In the genomic region with DNA sequence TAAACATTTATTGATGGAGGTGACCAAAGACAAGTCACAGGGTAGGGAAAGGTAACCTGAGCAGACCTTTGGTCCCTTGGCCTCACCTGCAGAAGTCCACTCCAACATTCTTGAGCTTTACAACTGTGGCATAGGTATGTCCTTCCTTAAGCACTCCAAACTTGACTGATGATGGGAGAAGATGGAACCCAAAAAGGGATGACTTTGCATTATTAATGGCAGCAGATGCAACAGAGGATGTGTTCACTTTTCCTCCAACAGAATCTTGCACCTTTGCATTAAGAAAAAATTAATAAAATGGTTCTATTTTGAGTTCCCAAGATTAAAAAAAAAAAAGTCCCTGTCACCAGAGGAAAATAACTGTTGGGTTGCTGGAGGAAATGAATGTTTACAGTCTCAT, we compare ENCODE assay signal across 20 cellular contexts. TPM values are rescaled to one million over a fixed set of nuclear protein-coding genes. Genes with fewer than 3 reads are reported as not detected.
DNase-seq lines count a peak whose midpoint lies in the region; ATAC-seq, FAIRE-seq and TF ChIP-seq lines count a peak whose summit lies in the region.
"Had no signal": no experiment of that assay in that cellular context is flagged by ENCODE, and none has a peak within 500 bp of the region (broad histone marks: within the 10 kb centered on the region; RNA-seq: fewer than 3 reads in every experiment).

No MANE protein-coding gene starts in this region.

- POLR2A ChIA-PET in A549 (lab: Yijun Ruan, JAX) (no interaction called here), IMR-90 (lab: Charles Lee; ENCODE audit: unreplicated experiment) (no interaction called here)

- no peak overlapping the region for H2AK5ac ChIP-seq in IMR-90 (ENCODE audit: low read depth, low read length)

- H3K9ac ChIP-seq in IMR-90 (ENCODE audit: low read depth, low read length), result no peak overlapping the region
- H3K9ac ChIP-seq: BLaER1 treated with 17β-estradiol and CSF1 and Interleukin-3, amounts not matched to agents 10 nM and 100 nM had no signal

- DNase-seq in A549 (ENCODE audit: low read depth in 1 of 2, low spot score in 1 of 2) (no peak), IMR-90 (no peak), bronchial epithelial cell (ENCODE audit: low read depth) (no peak), NCI-H526 (lab: John Stamatoyannopoulos, UW) (no peak)
- no peak for DNase-seq in activated CD4-positive, CD25-positive, alpha-beta regulatory T cell (lab: John Stamatoyannopoulos, UW)
- DNase-seq: 8988T; AML-193; Caco-2; Calu3; CD4-positive, alpha-beta T cell; CD8-positive, alpha-beta T cell; DMS79 treated with DMSO at 0.1 percent for 48 hours; GF-D8 had no signal

- peaks cover 3% of the 10 kb centered on the region for H3K9me1 ChIP-seq in IMR-90 (ENCODE audit: insufficient read depth, low read length)

- H3K27ac ChIP-seq in A549, result no peak overlapping the region
- H3K27ac ChIP-seq in IMR-90 (ENCODE audit: insufficient read depth, low read length), result no peak overlapping the region
- H3K27ac ChIP-seq: BLaER1 treated with 17β-estradiol and CSF1 and Interleukin-3, amounts not matched to agents 10 nM and 100 nM; C4-2B had no signal

- dilution Hi-C loops in IMR-90 (cut with HindIII; ENCODE audit: low sequenced_read_pairs, unreplicated experiment), result no loop called here

- intact Hi-C loops in IMR-90 (cut with micrococcal nuclease), result no loop called here

- H4K8ac ChIP-seq in IMR-90 (ENCODE audit: low read depth in 2 of 2, low read length in 2 of 2), result no peak overlapping the region

- no peak overlapping the region for H3K23ac ChIP-seq in IMR-90 (ENCODE audit: low read depth, low read length)

- no peak overlapping the region for H2BK15ac ChIP-seq in IMR-90 (ENCODE audit: low read depth, low read length)

- H3K56ac ChIP-seq in IMR-90 (ENCODE audit: extremely low read depth, insufficient read depth, low read length), result no peak overlapping the region

- no peak for TF ChIP-seq POLR2A in A549 (IDR thresholded peaks at IDR 0.05; ENCODE audit: low read length)
- TF ChIP-seq POLR2A in IMR-90 (IDR thresholded peaks at IDR 0.05; ENCODE audit: low read depth, low read length), result no peak

- TF ChIP-seq CTCF in A549 (IDR thresholded peaks at IDR 0.05) (no peak), IMR-90 (conservative IDR thresholded peaks at IDR 0.05; ENCODE audit: low read depth, low read length) (no peak), bronchial epithelial cell (IDR thresholded peaks at IDR 0.05; ENCODE audit: insufficient read depth, low read length, severe bottlenecking) (no peak)

- H4K20me1 ChIP-seq in IMR-90 (ENCODE audit: insufficient read depth, low read length), result no peaks in the 10 kb centered on the region
- H4K20me1 ChIP-seq: BLaER1 treated with 17β-estradiol and CSF1 and Interleukin-3, amounts not matched to agents 10 nM and 100 nM had no signal

- no TSS peak for BruUV-seq in IMR-90 (replicated peaks; lab: Mats Ljungman, UMichigan)

- H3K4ac ChIP-seq in IMR-90 (ENCODE audit: low read depth, low read length), result no peak overlapping the region

- no peak for TF ChIP-seq RAD21 in A549 (conservative IDR thresholded peaks at IDR 0.05 in 1 of 2, IDR thresholded peaks at IDR 0.05 in 1 of 2)
- no peak for TF ChIP-seq RAD21 in IMR-90 (IDR thresholded peaks at IDR 0.05; ENCODE audit: low read length)

- H2AK9ac ChIP-seq in IMR-90 (replicated peaks; ENCODE audit: low read depth, low read length, poor library complexity), result no peak overlapping the region

- no peaks in the 10 kb centered on the region for H3K36me3 ChIP-seq in IMR-90 (ENCODE audit: control insufficient read depth, insufficient read depth, low read length)
- no peaks in the 10 kb centered on the region for H3K36me3 ChIP-seq in bronchial epithelial cell (ENCODE audit: control insufficient read depth, insufficient read depth, low read length)
- H3K36me3 ChIP-seq: BLaER1 treated with 17β-estradiol and CSF1 and Interleukin-3, amounts not matched to agents 10 nM and 100 nM had no signal

- H2BK20ac ChIP-seq in IMR-90 (ENCODE audit: low read depth, low read length), result no peak overlapping the region

- CTCF ChIA-PET in A549 (lab: Yijun Ruan, JAX) (no interaction called here), IMR-90 (lab: Yijun Ruan, JAX) (no interaction called here)

- no peak for TF ChIP-seq EP300 in A549 (IDR thresholded peaks at IDR 0.05)

- H3K4me3 ChIP-seq in A549, result no peak overlapping the region
- H3K4me3 ChIP-seq in IMR-90 (ENCODE audit: insufficient read depth, low read depth, low read length), result no peak overlapping the region
- H3K4me3 ChIP-seq in bronchial epithelial cell (ENCODE audit: low read depth, low read length), result no peak overlapping the region
- H3K4me3 ChIP-seq: BLaER1 treated with 17β-estradiol and CSF1 and Interleukin-3, amounts not matched to agents 10 nM and 100 nM had no signal

- no peaks in the 10 kb centered on the region for H3K79me1 ChIP-seq in IMR-90 (ENCODE audit: low read depth in 1 of 2, low read length in 2 of 2)

- H3K14ac ChIP-seq in IMR-90 (replicated peaks; ENCODE audit: low read depth, low read length), result no peak overlapping the region

- H3K27me3 ChIP-seq in IMR-90 (ENCODE audit: control insufficient read depth, insufficient read depth, low read length), result peaks cover 4% of the 10 kb centered on the region
- H3K27me3 ChIP-seq in bronchial epithelial cell (ENCODE audit: control insufficient read depth, insufficient read depth, low read length), result no peaks in the 10 kb centered on the region
- H3K27me3 ChIP-seq: BLaER1 treated with 17β-estradiol and CSF1 and Interleukin-3, amounts not matched to agents 10 nM and 100 nM had no signal

- H3K9me3 ChIP-seq in A549 (no peaks in the 10 kb centered on the region), IMR-90 (ENCODE audit: control insufficient read depth, insufficient read depth, low read length) (no peaks in the 10 kb centered on the region)
- H3K9me3 ChIP-seq: BLaER1 treated with 17β-estradiol and CSF1 and Interleukin-3, amounts not matched to agents 10 nM and 100 nM; Caco-2 had no signal

- H4K5ac ChIP-seq in IMR-90 (ENCODE audit: low read depth, low read length), result no peak overlapping the region

- H3K18ac ChIP-seq in IMR-90 (ENCODE audit: low read depth, low read length), result no peak overlapping the region

- H3K4me1 ChIP-seq in A549 (no peaks in the 10 kb centered on the region), IMR-90 (ENCODE audit: control insufficient read depth, insufficient read depth, low read length) (no peaks in the 10 kb centered on the region)
- H3K4me1 ChIP-seq: BLaER1 treated with 17β-estradiol and CSF1 and Interleukin-3, amounts not matched to agents 10 nM and 100 nM; Caco-2 had no signal

- no peak overlapping the region for H3K4me2 ChIP-seq in A549
- H3K4me2 ChIP-seq in IMR-90 (ENCODE audit: low read depth, low read length), result no peak overlapping the region
- H3K4me2 ChIP-seq: BLaER1 treated with 17β-estradiol and CSF1 and Interleukin-3, amounts not matched to agents 10 nM and 100 nM had no signal

- no peak overlapping the region for H2AFZ ChIP-seq in IMR-90 (replicated peaks; ENCODE audit: low read length, poor library complexity)

- FAIRE-seq in A549 (lab: Jason Lieb, UNC) (no peak), bronchial epithelial cell (lab: Jason Lieb, UNC) (peak; percentile 60)
- FAIRE-seq: A204.1, D721Med, G401.6, GM12891 had no signal

- no peak overlapping the region for H4K91ac ChIP-seq in IMR-90 (ENCODE audit: insufficient read depth, low read depth, low read length)

- in situ Hi-C loops in IMR-90 (cut with MboI; ENCODE audit: low sequenced_read_pairs), result no loop called here

- H2BK120ac ChIP-seq in IMR-90 (ENCODE audit: low read depth, low read length), result no peak overlapping the region

- H2BK5ac ChIP-seq in IMR-90 (ENCODE audit: low read depth, low read length, poor library complexity, severe bottlenecking), result no peak overlapping the region

- ATAC-seq in A549 (no peak), IMR-90 (ENCODE audit: low read depth) (no peak), GM18867 (IDR thresholded peaks at IDR 0.05; ENCODE audit: unreplicated experiment) (no peak)
- ATAC-seq: CD8-positive, alpha-beta T cell had no signal

TF ChIP-seq in A549, 52 proteins besides CTCF, POLR2A, EP300 and RAD21:
- TF ChIP-seq MAFK (IDR thresholded peaks at IDR 0.05; ENCODE audit: partially characterized antibody), result peak; percentile 60
- TF ChIP-seq, protein P1, sequence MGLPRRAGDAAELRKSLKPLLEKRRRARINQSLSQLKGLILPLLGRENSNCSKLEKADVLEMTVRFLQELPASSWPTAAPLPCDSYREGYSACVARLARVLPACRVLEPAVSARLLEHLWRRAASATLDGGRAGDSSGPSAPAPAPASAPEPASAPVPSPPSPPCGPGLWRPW (IDR thresholded peaks at IDR 0.05), result no peak

TF ChIP-seq in IMR-90, 13 proteins besides CTCF, POLR2A, EP300 and RAD21:
- TF ChIP-seq NFE2L2 (IDR thresholded peaks at IDR 0.05; ENCODE audit: low read depth, low read length), result peak; percentile 49
- no peak for TF ChIP-seq MAZ (IDR thresholded peaks at IDR 0.05; ENCODE audit: borderline replicate concordance, low read depth, low read length)
TF ChIP-seq in IMR-90: peak in this region for 1.

RNA-seq across cellular contexts. Expression of a gene that starts 42.2 kb away (rescaled TPM):
- polyA plus RNA-seq in A549 (2011; rRNA removed), result 44.8 and 54.6 TPM in 2 replicates
- 10.3 and 12.3 TPM in 2 replicates for polyA plus RNA-seq in A549 (2012; cell fraction: cytosol; rRNA removed)
- polyA plus RNA-seq in A549 (2012; cell fraction: nucleus; rRNA removed), result 10.8 and 12.2 TPM in 2 replicates
- 29.1 to 33.2 TPM (median 29.2 TPM) in 3 replicates for polyA plus RNA-seq in A549 (2017; fragmentation: RNase III; extraction: RNeasy Plus Mini Kit Qiagen cat#74134 plus additional on column Dnase treatment)
- polyA minus RNA-seq in A549 (2011; rRNA and poly(A)+ RNA removed), result 34.2 and 50.3 TPM in 2 replicates
- total RNA-seq in IMR-90 (2012; rRNA removed), result 74.7 and 88.5 TPM in 2 replicates
- 15.3 and 16.7 TPM in 2 replicates for polyA plus RNA-seq in IMR-90 (2012; rRNA removed)
- 3.8 and 9.3 TPM in 2 replicates for polyA plus RNA-seq in IMR-90 (2012; cell fraction: cytosol; rRNA removed)
- 2.4 and 12.0 TPM in 2 replicates for polyA plus RNA-seq in IMR-90 (2012; cell fraction: nucleus; rRNA removed; ENCODE audit: low replicate concordance)
- total RNA-seq in bronchial epithelial cell, result 14.5 and 38.2 TPM in 2 replicates

RNA-seq across cellular contexts. Expression of a gene that starts 42.4 kb away (rescaled TPM):
- polyA plus RNA-seq in A549 (2011; rRNA removed) (17.3 and 21.2 TPM in 2 replicates), A549 (2017; fragmentation: RNase III; extraction: RNeasy Plus Mini Kit Qiagen cat#74134 plus additional on column Dnase treatment) (6.7 to 7.2 TPM (median 7.1 TPM) in 3 replicates), IMR-90 (2012; rRNA removed) (5.4 and 6.0 TPM in 2 replicates)
- 2.5 and 2.6 TPM in 2 replicates for polyA plus RNA-seq in A549 (2012; cell fraction: cytosol; rRNA removed)
- polyA plus RNA-seq in A549 (2012; cell fraction: nucleus; rRNA removed), result 1.4 and 1.5 TPM in 2 replicates
- polyA minus RNA-seq in A549 (2011; rRNA and poly(A)+ RNA removed), result 17.3 and 18.2 TPM in 2 replicates
- total RNA-seq in IMR-90 (2012; rRNA removed) (26.7 and 27.1 TPM in 2 replicates), bronchial epithelial cell (20.8 and 26.8 TPM in 2 replicates)
- polyA plus RNA-seq in IMR-90 (2012; cell fraction: cytosol; rRNA removed), result 1.0 and 1.3 TPM in 2 replicates
- polyA plus RNA-seq in IMR-90 (2012; cell fraction: nucleus; rRNA removed; ENCODE audit: low replicate concordance), result 0.49 and 4.0 TPM in 2 replicates
